Comparison of ENCODE assay signal across 25 cellular contexts in genomic region chr1:237732657-237733056, GRCh38.
"Had no signal": no experiment of that assay in that cellular context is flagged by ENCODE, and none has a peak within 500 bp of the region (broad histone marks: within the 10 kb centered on the region; RNA-seq: fewer than 3 reads in every experiment).

No MANE protein-coding gene starts in this region.

- H3K4me1 ChIP-seq: colonic mucosa, esophagus squamous epithelium, foreskin keratinocyte, gastrocnemius medialis, gastroesophageal sphincter had no signal

- H3K9me3 ChIP-seq: colonic mucosa, esophagus muscularis mucosa, esophagus squamous epithelium, gastrocnemius medialis, gastroesophageal sphincter, heart left ventricle, heart right ventricle had no signal

- H3K27ac ChIP-seq: colonic mucosa, coronary artery, dorsolateral prefrontal cortex, epithelial cell of prostate, esophagus muscularis mucosa, esophagus squamous epithelium, foreskin keratinocyte, gastrocnemius medialis, gastroesophageal sphincter, heart right ventricle, hepatocyte had no signal

- DNase-seq: colonic mucosa; cortex of kidney; dermis blood vessel endothelial cell; dorsolateral prefrontal cortex; effector CD4-positive, alpha-beta T cell; effector CD8-positive, alpha-beta T cell; effector memory CD4-positive, alpha-beta T cell; effector memory CD8-positive, alpha-beta T cell; endodermal cell; erythroblast; esophagus squamous epithelium; foreskin fibroblast; foreskin keratinocyte; foreskin melanocyte; gastrocnemius medialis; glutamatergic neuron; head of caudate nucleus; heart left ventricle; heart right ventricle had no signal

- H3K79me2 ChIP-seq: hepatocyte had no signal

- H3K4me2 ChIP-seq: hepatocyte had no signal

- ATAC-seq: effector memory CD8-positive, alpha-beta T cell; esophagus mucosa; foreskin keratinocyte; gastrocnemius medialis; gastroesophageal sphincter; heart left ventricle; heart right ventricle had no signal

- H2AFZ ChIP-seq: hepatocyte had no signal

- H3K27me3 ChIP-seq: colonic mucosa, dorsolateral prefrontal cortex, esophagus muscularis mucosa, esophagus squamous epithelium, foreskin keratinocyte, gastrocnemius medialis, gastroesophageal sphincter, heart left ventricle, heart right ventricle, hepatocyte had no signal

- H3K36me3 ChIP-seq: colonic mucosa, esophagus squamous epithelium, gastrocnemius medialis had no signal

- H3K4me3 ChIP-seq: colonic mucosa, coronary artery, dorsolateral prefrontal cortex, esophagus muscularis mucosa, esophagus squamous epithelium, gastrocnemius medialis, gastroesophageal sphincter, heart left ventricle, heart right ventricle, hepatocyte had no signal
